ENCODE assay signal across 15 cellular contexts in the genomic region with DNA sequence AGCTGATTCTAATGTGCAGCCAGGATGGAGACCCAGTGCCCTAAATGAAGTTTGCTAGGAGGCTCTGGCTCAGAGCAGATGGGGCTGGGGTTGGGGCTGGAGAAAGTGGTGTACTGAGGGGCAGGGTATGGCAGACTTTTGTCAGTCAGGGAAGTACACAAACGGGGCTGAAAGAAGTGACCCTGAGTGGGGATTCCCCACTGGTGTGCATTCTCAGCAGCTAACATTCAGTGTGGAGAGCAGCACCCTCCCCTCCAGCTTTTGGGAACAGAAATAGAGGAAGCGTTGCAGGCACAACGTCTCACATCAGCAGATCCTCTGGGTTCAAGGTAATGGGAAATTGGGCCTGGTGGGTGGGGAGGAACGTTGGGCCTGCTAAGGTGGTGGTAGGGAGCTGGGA.
DNase-seq lines count a peak whose midpoint lies in the region; ATAC-seq and TF ChIP-seq lines count a peak whose summit lies in the region.
"Had no signal": no experiment of that assay in that cellular context is flagged by ENCODE, and none has a peak within 500 bp of the region (broad histone marks: within the 10 kb centered on the region; RNA-seq: fewer than 3 reads in every experiment).

No MANE protein-coding gene starts in this region.

- no peaks in the 10 kb centered on the region for H3K4me1 ChIP-seq in Peyer's patch
- H3K4me1 ChIP-seq: A549, left lung, tibial artery had no signal

- peak; percentile 41 for ATAC-seq in GM19351 (IDR thresholded peaks at IDR 0.05; ENCODE audit: unreplicated experiment)
- ATAC-seq in HG02588 (IDR thresholded peaks at IDR 0.05; ENCODE audit: unreplicated experiment) = peak; percentile 57
- ATAC-seq in HG03342 (IDR thresholded peaks at IDR 0.05; ENCODE audit: unreplicated experiment) = peak; percentile 45
- ATAC-seq: A549; activated CD8-positive, alpha-beta T cell treated with anti-CD3 and anti-CD28 coated beads, Interleukin-2, amount 10 ng/mL, durations not matched to agents 7 days and 5 days; left lung had no signal

- H3K27me3 ChIP-seq in Peyer's patch = no peaks in the 10 kb centered on the region
- H3K27me3 ChIP-seq: left lung, tibial artery had no signal

- H3K27ac ChIP-seq in Peyer's patch = no peak overlapping the region
- H3K27ac ChIP-seq: A549, left lung, skin epidermis, tibial artery had no signal

- no peaks in the 10 kb centered on the region for H3K36me3 ChIP-seq in Peyer's patch
- H3K36me3 ChIP-seq: left lung, tibial artery had no signal

- TF ChIP-seq CTCF in GM10266 (IDR thresholded peaks at IDR 0.05; ENCODE audit: control insufficient read depth, insufficient read depth, low read depth, missing control alignments) (no peak), Peyer's patch (IDR thresholded peaks at IDR 0.05) (no peak)

- DNase-seq in GM10266 (ENCODE audit: extremely low spot score) (peak; percentile 40), inferior parietal cortex (ENCODE audit: extremely low spot score) (no peak), COLO668 (lab: John Stamatoyannopoulos, UW; ENCODE audit: unreplicated experiment) (no peak), Peyer's patch (no peak)
- DNase-seq in activated T-cell treated with anti-CD3 and anti-CD28 coated beads, Interleukin-2, amount 50 U/mL, for 48 hours = no peak
- DNase-seq: activated CD8-positive, alpha-beta T cell treated with anti-CD3 and anti-CD28 coated beads, Interleukin-2, amount 10 ng/mL, durations not matched to agents 7 days and 5 days; activated naive CD4-positive, alpha-beta T cell treated with Interleukin-2 at 50 U/mL for 16 hours; left lung; NCI-H1048; tibial artery had no signal

- TF ChIP-seq POLR2A in Peyer's patch (IDR thresholded peaks at IDR 0.05) = no peak

- H3K4me3 ChIP-seq in Peyer's patch = no peak overlapping the region
- H3K4me3 ChIP-seq: A549, left lung, skin epidermis, tibial artery had no signal

- H3K9me3 ChIP-seq in Peyer's patch = no peaks in the 10 kb centered on the region
- H3K9me3 ChIP-seq: A549, left lung, tibial artery had no signal
